ENCODE assay signal across 8 cellular contexts in the genomic region with DNA sequence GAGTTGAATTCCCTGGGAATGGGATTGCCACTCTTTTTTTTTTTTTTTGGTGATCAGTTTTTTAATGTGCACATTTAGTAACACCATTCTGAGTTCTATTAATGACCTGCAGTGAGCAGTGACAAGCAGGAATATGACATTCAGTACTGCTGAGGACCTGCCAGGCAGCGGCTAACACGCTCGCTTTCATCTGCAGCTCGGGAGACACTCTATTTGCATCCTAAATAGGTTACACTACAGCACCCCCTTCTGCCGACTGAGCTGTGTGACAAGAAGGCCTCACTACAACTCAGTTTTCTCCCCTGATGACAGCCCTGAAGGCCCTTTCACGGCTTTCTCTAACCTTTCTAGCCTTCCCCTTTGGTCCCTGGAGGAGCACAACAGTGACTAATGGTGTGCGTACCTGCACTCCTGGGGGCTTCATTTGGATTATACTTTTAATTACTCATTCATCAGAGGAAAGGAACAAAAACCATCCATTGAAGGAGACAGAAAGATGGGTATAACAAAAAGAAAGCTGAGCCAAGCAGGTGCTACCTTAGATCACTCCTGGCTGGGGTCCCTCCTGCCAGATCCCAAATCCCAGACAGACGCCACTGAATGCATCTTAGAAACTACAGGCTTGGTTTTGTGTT.
DNase-seq lines count a peak whose midpoint lies in the region; ATAC-seq and TF ChIP-seq lines count a peak whose summit lies in the region.

No MANE protein-coding gene starts in this region.

- ATAC-seq in DND-41 (ENCODE audit: insufficient read depth, low read depth) = 0 out of 3 replicates have a peak, but pooled peaks have one; percentile 52
- ATAC-seq in HCT116 = peak; percentile 92
- no peak for ATAC-seq in natural killer cell

- H4K20me1 ChIP-seq in DND-41 (ENCODE audit: insufficient read depth, low read length) = no peaks in the 10 kb centered on the region
- no peaks in the 10 kb centered on the region for H4K20me1 ChIP-seq in HCT116 (ENCODE audit: insufficient read depth)
- no peaks in the 10 kb centered on the region for H4K20me1 ChIP-seq in neural progenitor cell (ENCODE audit: low read depth)

- no peaks in the 10 kb centered on the region for H3K4me1 ChIP-seq in DND-41 (ENCODE audit: insufficient read depth, low read length)
- H3K4me1 ChIP-seq in HCT116 (ENCODE audit: control insufficient read depth in 1 of 2, insufficient read depth in 2 of 2, low read length in 2 of 2) = no peaks in the 10 kb centered on the region
- H3K4me1 ChIP-seq in neural progenitor cell = peaks cover 33% of the 10 kb centered on the region

- peak; percentile 69 for TF ChIP-seq RAD21 in HCT116 (IDR thresholded peaks at IDR 0.05; ENCODE audit: low read depth)

- H3K4me3 ChIP-seq in DND-41 (ENCODE audit: low read depth in 1 of 2, low read length in 2 of 2) (no peak overlapping the region), HCT116 (replicated peaks in 1 of 2; ENCODE audit: low read depth in 1 of 2, low read length in 2 of 2) (no peak overlapping the region), fibroblast of villous mesenchyme (ENCODE audit: low read depth, low read length) (no peak overlapping the region), neural progenitor cell (no peak overlapping the region)

- H3K36me3 ChIP-seq in DND-41 (ENCODE audit: insufficient read depth, low read length) = no peaks in the 10 kb centered on the region
- no peaks in the 10 kb centered on the region for H3K36me3 ChIP-seq in HCT116 (ENCODE audit: control insufficient read depth in 1 of 2, insufficient read depth in 2 of 2, low read length in 2 of 2)
- no peaks in the 10 kb centered on the region for H3K36me3 ChIP-seq in neural progenitor cell

- H3K79me2 ChIP-seq in DND-41 (ENCODE audit: insufficient read depth, low read length) (no peaks in the 10 kb centered on the region), HCT116 (ENCODE audit: insufficient read depth, low read length) (no peaks in the 10 kb centered on the region), neural progenitor cell (ENCODE audit: low read depth) (no peaks in the 10 kb centered on the region)

- H3K9me3 Mint-ChIP-seq in neural progenitor cell (no peaks in the 10 kb centered on the region), natural killer cell (no peaks in the 10 kb centered on the region)

- H3K4me1 Mint-ChIP-seq in neural progenitor cell (peaks cover 75% of the 10 kb centered on the region), natural killer cell (no peaks in the 10 kb centered on the region)

- H2AFZ ChIP-seq in DND-41 (ENCODE audit: low read depth, low read length) (no peak overlapping the region), HCT116 (ENCODE audit: low read depth, low read length, poor library complexity, severe bottlenecking) (no peak overlapping the region), neural progenitor cell (replicated peaks) (no peak overlapping the region)

- intact Hi-C loops in HCT116 (cut with micrococcal nuclease) = loop anchor here (2.0 to 5.0 kb wide), 3 partner anchors 267 to 1066 kb away; a partner anchor contains a TSS
- intact Hi-C loops in natural killer cell (cut with micrococcal nuclease) = no loop called here

- H3K36me3 Mint-ChIP-seq in neural progenitor cell = no peaks in the 10 kb centered on the region
- no peaks in the 10 kb centered on the region for H3K36me3 Mint-ChIP-seq in natural killer cell

- DNase-seq in DND-41 = peak; percentile 17
- peak; percentile 28 for DNase-seq in HCT116 (ENCODE audit: low read depth, low spot score)
- DNase-seq in NCI-H187 treated with DMSO at 0.1 percent for 48 hours (lab: John Stamatoyannopoulos, UW) = peak; percentile 50
- DNase-seq in UCSD-AML1 (lab: John Stamatoyannopoulos, UW; ENCODE audit: unreplicated experiment) = peak; percentile 78
- peak; percentile 89 for DNase-seq in fibroblast of villous mesenchyme (ENCODE audit: low read depth)
- DNase-seq in neural progenitor cell (ENCODE audit: low spot score) = peak; percentile 91
- no peak for DNase-seq in natural killer cell
- DNase-seq in activated gamma-delta T cell (lab: John Stamatoyannopoulos, UW) = no peak

- peaks cover 24% of the 10 kb centered on the region for H3F3A ChIP-seq in neural progenitor cell (ENCODE audit: low read depth)

- no peaks in the 10 kb centered on the region for H3K9me2 ChIP-seq in HCT116 (ENCODE audit: insufficient read depth)

- peak overlapping the region; percentile 42 for H3K4me3 Mint-ChIP-seq in neural progenitor cell
- no peak overlapping the region for H3K4me3 Mint-ChIP-seq in natural killer cell

- no peaks in the 10 kb centered on the region for H3K9me3 ChIP-seq in DND-41 (ENCODE audit: insufficient read depth, low read length, severe bottlenecking)
- no peaks in the 10 kb centered on the region for H3K9me3 ChIP-seq in HCT116 (ENCODE audit: control insufficient read depth in 1 of 2, insufficient read depth in 1 of 2, low read depth in 1 of 2, low read length in 2 of 2)
- no peaks in the 10 kb centered on the region for H3K9me3 ChIP-seq in neural progenitor cell (ENCODE audit: low read depth)

- CTCF ChIA-PET in HCT116 (lab: Charles Lee) = interaction anchor here (0.6 to 3.0 kb wide), 18 partner anchors 9 to 1100 kb away, joined by 3 to 17 read pairs (median 4); a partner anchor contains a TSS

- TF ChIP-seq POLR2A in HCT116 (IDR thresholded peaks at IDR 0.05; ENCODE audit: borderline replicate concordance, extremely low read depth, insufficient read depth, insufficient read length) = no peak

- TF ChIP-seq CTCF in DND-41 (IDR thresholded peaks at IDR 0.05; ENCODE audit: borderline replicate concordance, extremely low read depth, low read length, poor library complexity, severe bottlenecking) (peak; percentile 48), HCT116 (IDR thresholded peaks at IDR 0.05 in 2 of 3, conservative IDR thresholded peaks at IDR 0.05 in 1 of 3; ENCODE audit: borderline replicate concordance in 1 of 3, insufficient read depth in 1 of 3, low read depth in 2 of 3, low read length in 2 of 3) (peak; percentile 29 to 55 (median 45); a peak in 4 of 6 replicates), fibroblast of villous mesenchyme (IDR thresholded peaks at IDR 0.05; ENCODE audit: insufficient read depth, low read depth, low read length) (peak; percentile 77), neural progenitor cell (IDR thresholded peaks at IDR 0.05) (peak; percentile 76), natural killer cell (IDR thresholded peaks at IDR 0.05) (no peak)

- H3K27me3 ChIP-seq in DND-41 (ENCODE audit: insufficient read depth, low read length, poor library complexity) (peaks cover 5% of the 10 kb centered on the region), HCT116 (ENCODE audit: insufficient read depth, low read length) (peaks cover 14% of the 10 kb centered on the region; the same call in 1 of the 2 replicates), neural progenitor cell (peaks cover 4% of the 10 kb centered on the region)

- H3K4me2 ChIP-seq in DND-41 (ENCODE audit: insufficient read depth, low read length) = no peak overlapping the region
- no peak overlapping the region for H3K4me2 ChIP-seq in HCT116 (ENCODE audit: low read length)
- H3K4me2 ChIP-seq in neural progenitor cell = peak overlapping the region; percentile 54

- POLR2A ChIA-PET in HCT116 (lab: Charles Lee) = interaction anchor here (0.7 to 1.7 kb wide), 3 partner anchors 601 to 904 kb away, joined by 3 read pairs; a partner anchor contains a TSS

- H3K27ac Mint-ChIP-seq in neural progenitor cell = peak overlapping the region; percentile 81
- no peak overlapping the region for H3K27ac Mint-ChIP-seq in natural killer cell

- H3K27me3 Mint-ChIP-seq in neural progenitor cell (ENCODE audit: insufficient read depth, low read depth) (peaks cover 2% of the 10 kb centered on the region), natural killer cell (ENCODE audit: low read depth in 2 of 2) (peaks cover 7 to 10% of the 10 kb centered on the region in 2 donors)

- no TSS peak for BruUV-seq in HCT116 (replicated peaks; lab: Mats Ljungman, UMichigan)

- no peak overlapping the region for H3K27ac ChIP-seq in DND-41 (ENCODE audit: low read length)
- no peak overlapping the region for H3K27ac ChIP-seq in HCT116 (ENCODE audit: low read depth, low read length)
- no peak overlapping the region for H3K27ac ChIP-seq in neural progenitor cell

- no peak overlapping the region for H3K9ac ChIP-seq in DND-41 (ENCODE audit: low read depth, low read length)
- H3K9ac ChIP-seq in HCT116 (ENCODE audit: low read length) = no peak overlapping the region
- no peak overlapping the region for H3K9ac ChIP-seq in neural progenitor cell

- RAD21 ChIA-PET in HCT116 (lab: Charles Lee; ENCODE audit: low non-redundant PET in 1 of 2, low total read pairs in 2 of 2, uncharacterized antibody in 2 of 2, unreplicated experiment in 2 of 2) = interaction anchor here in 1 of 2 experiments (0.7 kb wide), 2 partner anchors 262 to 1204 kb away, joined by 3 to 4 read pairs; no protein-coding TSS in a partner anchor

TF ChIP-seq in HCT116, 20 proteins besides CTCF, POLR2A, EP300 and RAD21:
- TF ChIP-seq FOSL1 (IDR thresholded peaks at IDR 0.05; ENCODE audit: low read depth) (no peak), ZFX (IDR thresholded peaks at IDR 0.05) (no peak), TCF7L2 (IDR thresholded peaks at IDR 0.05; ENCODE audit: borderline replicate concordance, extremely low read depth, insufficient read depth, insufficient read length) (peak; percentile 42)

Comparison
In these comparisons a context has a peak if more than half of its experiments do, and no peak if none do; other contexts are left out.
1. ATAC-seq: peak in DND-41 (single experiment) and HCT116 (single experiment); none in natural killer cell (0 of 3).
2. DNase-seq: peak in DND-41 (single experiment), HCT116 (single experiment), NCI-H187 treated with DMSO at 0.1 percent for 48 hours (single experiment), UCSD-AML1 (single experiment), fibroblast of villous mesenchyme (single experiment) and neural progenitor cell (single experiment); none in natural killer cell (single experiment) and activated gamma-delta T cell (single experiment).